ENCODE assay signal across 18 cellular contexts in the genomic region with DNA sequence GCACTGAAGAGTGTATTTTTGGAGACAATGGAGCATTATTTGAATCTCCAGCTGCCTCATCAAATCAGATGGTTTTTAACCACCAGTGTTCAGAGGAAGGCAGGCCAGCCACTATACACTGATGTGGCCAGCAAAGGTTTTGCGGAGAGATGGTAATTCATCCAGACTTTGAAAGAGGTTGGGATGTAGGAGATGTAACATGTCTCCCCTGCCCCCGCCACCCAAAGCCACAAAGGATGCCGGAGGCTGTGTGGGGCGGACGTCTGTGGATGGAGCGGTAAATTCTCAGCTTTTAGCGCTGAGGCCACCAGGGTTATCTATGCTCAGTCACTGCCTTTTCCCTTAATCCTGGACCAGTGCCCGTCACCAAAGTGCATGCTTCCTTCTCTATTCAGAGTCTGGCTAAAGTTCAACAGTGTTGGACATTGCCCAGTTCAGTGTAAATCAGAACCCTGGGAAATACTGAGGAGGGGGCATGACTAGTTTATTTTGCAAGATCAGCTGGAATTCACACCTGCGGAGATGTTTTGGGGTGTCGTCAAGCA. TPM values are rescaled to one million over a fixed set of nuclear protein-coding genes. Genes with fewer than 3 reads are reported as not detected.
A peak's percentile ranks its signal among the peaks of the same experiment; 100 is the strongest.
DNase-seq lines count a peak whose midpoint lies in the region; ATAC-seq, FAIRE-seq and TF ChIP-seq lines count a peak whose summit lies in the region.
"Had no signal": no experiment of that assay in that cellular context is flagged by ENCODE, and none has a peak within 500 bp of the region (broad histone marks: within the 10 kb centered on the region; RNA-seq: fewer than 3 reads in every experiment).

No MANE protein-coding gene starts in this region.

- H3K36me3 ChIP-seq in astrocyte (ENCODE audit: insufficient read depth, low read length) = peaks cover 5% of the 10 kb centered on the region
- peaks cover 0 to 66% (median 6%) of the 10 kb centered on the region in 9 donors for H3K36me3 ChIP-seq in heart right ventricle

- H4K20me1 ChIP-seq in astrocyte (ENCODE audit: insufficient read depth, low read length) = peaks cover 9% of the 10 kb centered on the region

- H3K4me3 ChIP-seq in astrocyte (ENCODE audit: insufficient read depth, low read depth, low read length) = no peak overlapping the region
- H3K4me3 ChIP-seq in heart right ventricle = no peak overlapping the region
- H3K4me3 ChIP-seq: mucosa of descending colon had no signal

- H3K79me2 ChIP-seq in astrocyte (ENCODE audit: insufficient read depth, low read length) = peaks cover 19% of the 10 kb centered on the region

- no peak overlapping the region for H2AFZ ChIP-seq in astrocyte (ENCODE audit: low read depth, low read length)

- WGBS in heart right ventricle, 2 donors = 35 to 44% methylated on average over 10 of the region's 10 CpGs

- TF ChIP-seq CTCF in astrocyte (IDR thresholded peaks at IDR 0.05; ENCODE audit: insufficient read depth, low read depth, low read length) = no peak
- no peak for TF ChIP-seq CTCF in heart right ventricle (IDR thresholded peaks at IDR 0.05)

- H3K27me3 ChIP-seq in astrocyte (ENCODE audit: insufficient read depth, low read length) (no peaks in the 10 kb centered on the region), heart right ventricle (no peaks in the 10 kb centered on the region)

- intact Hi-C loops in left colon (cut with DNase I, micrococcal nuclease) (no loop called here), heart right ventricle (cut with DNase I) (loop anchor here in 1 of 10 donors (10.0 kb wide), 1 partner anchor 389 kb away; a partner anchor contains a TSS)

- peak overlapping the region; percentile 20 for H3K9ac ChIP-seq in astrocyte (ENCODE audit: low read length)

- DNase-seq in NCI-H1092 treated with DMSO at 0.1 percent for 48 hours (lab: John Stamatoyannopoulos, UW) (peak; percentile 53), NCI-H1092 (lab: John Stamatoyannopoulos, UW) (no peak), astrocyte (ENCODE audit: low read depth) (peak; percentile 63), left colon (peak in 1 of 2 donors; percentile 58), superior temporal gyrus (ENCODE audit: extremely low spot score) (peak; percentile 53), inferior parietal cortex (ENCODE audit: extremely low spot score) (no peak), heart right ventricle (no peak)
- DNase-seq: activated CD8-positive, alpha-beta T cell treated with anti-CD3 and anti-CD28 coated beads, Interleukin-2, amount 10 ng/mL, durations not matched to agents 7 days and 5 days; aorta; CD4-positive, alpha-beta memory T cell; HCEC 1CT; NCI-H1048; NCI-H2171 treated with DMSO at 0.1 percent for 48 hours had no signal

- H3K4me1 Mint-ChIP-seq in astrocyte (ENCODE audit: low read depth, unreplicated experiment) = peaks cover 2% of the 10 kb centered on the region

- no peak overlapping the region for H3K27ac Mint-ChIP-seq in astrocyte (ENCODE audit: unreplicated experiment)
- H3K27ac Mint-ChIP-seq: activated CD8-positive, alpha-beta T cell treated with anti-CD3 and anti-CD28 coated beads, Interleukin-2, amount 10 ng/mL, durations not matched to agents 7 days and 5 days; activated T-helper 2 cell treated with anti-CD3 and anti-CD28 coated beads, Interferon-gamma antibody, Interleukin-2, Interleukin-4, amounts not matched to agents 10 μg/mL and 5 μg/mL and 100 μg/mL, durations not matched to agents 14 hours and 24 hours and 36 hours had no signal

- no peak overlapping the region for H3K4me3 Mint-ChIP-seq in astrocyte (ENCODE audit: unreplicated experiment)
- H3K4me3 Mint-ChIP-seq: activated CD8-positive, alpha-beta T cell treated with anti-CD3 and anti-CD28 coated beads, Interleukin-2, amount 10 ng/mL, durations not matched to agents 7 days and 5 days; CD4-positive, alpha-beta memory T cell had no signal

- H3K27me3 Mint-ChIP-seq in astrocyte (ENCODE audit: low read depth, unreplicated experiment) = no peaks in the 10 kb centered on the region
- H3K27me3 Mint-ChIP-seq: CD4-positive, alpha-beta memory T cell had no signal

- H3K9me3 Mint-ChIP-seq in astrocyte (ENCODE audit: unreplicated experiment) = no peaks in the 10 kb centered on the region
- H3K9me3 Mint-ChIP-seq: activated T-helper 2 cell treated with anti-CD3 and anti-CD28 coated beads, Interferon-gamma antibody, Interleukin-2, Interleukin-4, amounts not matched to agents 10 μg/mL and 5 μg/mL and 100 μg/mL, durations not matched to agents 14 hours and 24 hours and 36 hours; CD4-positive, alpha-beta memory T cell had no signal

- TF ChIP-seq POLR2A in GM18505 (IDR thresholded peaks at IDR 0.05; ENCODE audit: borderline replicate concordance, extremely low read depth, insufficient read depth, insufficient read length) = no peak

- H3K4me2 ChIP-seq in astrocyte (ENCODE audit: low read length) = peak overlapping the region; percentile 42

- H3K9me3 ChIP-seq in astrocyte (ENCODE audit: insufficient read depth, low read depth, low read length) (no peaks in the 10 kb centered on the region), heart right ventricle (no peaks in the 10 kb centered on the region)
- H3K9me3 ChIP-seq: mucosa of descending colon had no signal

- peaks cover 28% of the 10 kb centered on the region for H3K4me1 ChIP-seq in astrocyte (ENCODE audit: insufficient read depth, low read length)
- H3K4me1 ChIP-seq in heart right ventricle = peaks cover 7 to 41% (median 20%) of the 10 kb centered on the region in 9 donors

- ATAC-seq in left colon (peak; percentile 20), GM18505 (IDR thresholded peaks at IDR 0.05; ENCODE audit: unreplicated experiment) (no peak), heart right ventricle (no peak)
- ATAC-seq: activated CD8-positive, alpha-beta T cell treated with anti-CD3 and anti-CD28 coated beads, Interleukin-2, amount 10 ng/mL, durations not matched to agents 7 days and 5 days; mucosa of descending colon had no signal

- FAIRE-seq in astrocyte (lab: Jason Lieb, UNC) = no peak
- FAIRE-seq: frontal cortex, islet of Langerhans had no signal

- H3K27ac ChIP-seq in astrocyte (ENCODE audit: low read depth, low read length) (no peak overlapping the region), heart right ventricle (no peak overlapping the region)

- peaks cover 28% of the 10 kb centered on the region for H3K36me3 Mint-ChIP-seq in astrocyte (ENCODE audit: low read depth, unreplicated experiment)

RNA-seq across cellular contexts. Expression of a gene that starts 3.7 kb away (rescaled TPM):
- 86.9 and 99.9 TPM in 2 replicates for total RNA-seq in astrocyte
- total RNA-seq in left colon = 10 to 100 TPM; 18.6 to 21.4 TPM
- 10 to 100 TPM; 13.0 to 23.7 (median 17.7) TPM for total RNA-seq in heart right ventricle
- 10 to 100 TPM; 15.4 to 26.3 TPM for polyA plus RNA-seq in heart right ventricle

RNA-seq across cellular contexts. Expression of a gene that starts 11.0 kb away (rescaled TPM):
- total RNA-seq in astrocyte = 26.7 and 30.5 TPM in 2 replicates
- total RNA-seq in left colon = 10 to 100 TPM; 31.0 to 33.6 TPM
- 10 to 100 TPM in 1 of 10 donors, 1 to 10 TPM in 9; 4.8 to 15.7 (median 6.9) TPM for total RNA-seq in heart right ventricle
- 10 to 100 TPM; 10.2 to 14.0 TPM for polyA plus RNA-seq in heart right ventricle

RNA-seq across cellular contexts. Expression of a gene that starts 11.4 kb away (rescaled TPM):
- total RNA-seq in astrocyte (112 and 118 TPM in 2 replicates), left colon (100 to 1,000 TPM in 1 of 2 donors, 10 to 100 TPM in 1; 85.9 to 116 TPM), heart right ventricle (10 to 100 TPM; 38.4 to 69.5 (median 49.6) TPM)
- polyA plus RNA-seq in heart right ventricle = 10 to 100 TPM; 47.6 to 67.6 TPM

RNA-seq across cellular contexts. Expression of a gene that starts 26.0 kb away (rescaled TPM):
- 2.7 and 3.3 TPM in 2 replicates for total RNA-seq in astrocyte
- total RNA-seq in left colon = 1 to 10 TPM; 2.2 to 2.7 TPM
- total RNA-seq in heart right ventricle = 1 to 10 TPM in 9 of 10 donors, under 1 TPM in 1; 0.99 to 3.3 (median 1.7) TPM
- 1 to 10 TPM; 3.1 to 3.4 TPM for polyA plus RNA-seq in heart right ventricle

RNA-seq across cellular contexts. Expression of a gene that starts 32.2 kb away (rescaled TPM):
- total RNA-seq in astrocyte (12.1 and 18.9 TPM in 2 replicates), left colon (10 to 100 TPM; 18.4 to 29.2 TPM), heart right ventricle (1 to 10 TPM in 2 of 10 donors, under 1 TPM in 8; 0.27 to 1.1 (median 0.71) TPM)
- under 1 TPM; 0.80 to 0.94 TPM for polyA plus RNA-seq in heart right ventricle
- total RNA-seq: activated CD8-positive, alpha-beta T cell treated with anti-CD3 and anti-CD28 coated beads, Interleukin-2, amount 10 ng/mL, durations not matched to agents 7 days and 5 days; CD4-positive, alpha-beta memory T cell had no signal
- polyA plus RNA-seq: CD4-positive, alpha-beta memory T cell had no signal

Comparison
In these comparisons a context has a peak if more than half of its experiments do, and no peak if none do; other contexts are left out.
1. DNase-seq: peak in NCI-H1092 treated with DMSO at 0.1 percent for 48 hours (single experiment), astrocyte (single experiment) and superior temporal gyrus (single experiment); none in NCI-H1092 (single experiment), inferior parietal cortex (single experiment) and heart right ventricle (0 of 2).